Comparison of ENCODE assay signal across 8 cellular contexts in genomic region chr12:56188786-56189335, GRCh38. TPM values are rescaled to one million over a fixed set of nuclear protein-coding genes. Genes with fewer than 3 reads are reported as not detected.
DNase-seq lines count a peak whose midpoint lies in the region; ATAC-seq and TF ChIP-seq lines count a peak whose summit lies in the region.

No MANE protein-coding gene starts in this region.

- H3K27me3 ChIP-seq in HL-60 (ENCODE audit: insufficient read depth, poor library complexity, severe bottlenecking): no peaks in the 10 kb centered on the region

- peaks cover 61% of the 10 kb centered on the region for H3K36me3 Mint-ChIP-seq in activated T-helper 17 cell treated with anti-CD3 and anti-CD28 coated beads, Interleukin-2, amount 50 U/mL, for 72 hours (ENCODE audit: low read depth)
- peaks cover 9% of the 10 kb centered on the region for H3K36me3 Mint-ChIP-seq in progenitor cell of endocrine pancreas (ENCODE audit: insufficient read depth)

- H3K27ac Mint-ChIP-seq in activated T-helper 17 cell treated with anti-CD3 and anti-CD28 coated beads, Interleukin-2, amount 50 U/mL, for 72 hours: peak overlapping the region; percentile 91
- peak overlapping the region; percentile 96 for H3K27ac Mint-ChIP-seq in progenitor cell of endocrine pancreas

- DNase-seq in DMS53 (lab: John Stamatoyannopoulos, UW): peak; percentile 50
- DNase-seq in DMS53 treated with DMSO at 0.1 percent for 48 hours (lab: John Stamatoyannopoulos, UW; ENCODE audit: unreplicated experiment): no peak
- DNase-seq in HL-60 (ENCODE audit: low read depth in 1 of 2, low spot score in 1 of 2): no peak
- DNase-seq in cardiac septum (ENCODE audit: low spot score): peak; percentile 81
- DNase-seq in progenitor cell of endocrine pancreas (ENCODE audit: low spot score, unreplicated experiment): peak; percentile 55
- DNase-seq in SIG-M5 treated with dmso at 0.1 percent for 504 hours (lab: John Stamatoyannopoulos, UW; ENCODE audit: unreplicated experiment): no peak

- H3K27me3 Mint-ChIP-seq in activated T-helper 17 cell treated with anti-CD3 and anti-CD28 coated beads, Interleukin-2, amount 50 U/mL, for 72 hours: no peaks in the 10 kb centered on the region
- no peaks in the 10 kb centered on the region for H3K27me3 Mint-ChIP-seq in progenitor cell of endocrine pancreas

- peaks cover 35% of the 10 kb centered on the region for H3K4me1 Mint-ChIP-seq in activated T-helper 17 cell treated with anti-CD3 and anti-CD28 coated beads, Interleukin-2, amount 50 U/mL, for 72 hours
- H3K4me1 Mint-ChIP-seq in progenitor cell of endocrine pancreas (ENCODE audit: low read depth): peaks cover 17% of the 10 kb centered on the region

- intact Hi-C loops in cardiac septum (cut with DNase I): loop anchor here (1.0 to 2.0 kb wide), 3 partner anchors 30 to 70 kb away; partner anchors contain the start of genes MYL6 and ZC3H10

- peak overlapping the region; percentile 78 for H3K27ac ChIP-seq in HL-60 (replicated peaks)

- ATAC-seq in activated T-helper 17 cell treated with anti-CD3 and anti-CD28 coated beads, Interleukin-2, amount 50 U/mL, for 72 hours (replicated peaks): no peak
- ATAC-seq in GM18858 (IDR thresholded peaks at IDR 0.05; ENCODE audit: unreplicated experiment): no peak

- H3K9me3 Mint-ChIP-seq in activated T-helper 17 cell treated with anti-CD3 and anti-CD28 coated beads, Interleukin-2, amount 50 U/mL, for 72 hours: no peaks in the 10 kb centered on the region
- no peaks in the 10 kb centered on the region for H3K9me3 Mint-ChIP-seq in progenitor cell of endocrine pancreas (ENCODE audit: low read depth)

- TF ChIP-seq CTCF in HL-60 (IDR thresholded peaks at IDR 0.05; ENCODE audit: insufficient read depth, low read length): no peak
- TF ChIP-seq CTCF in progenitor cell of endocrine pancreas (IDR thresholded peaks at IDR 0.05; ENCODE audit: unreplicated experiment): no peak

- peak overlapping the region; percentile 86 for H3K4me3 ChIP-seq in HL-60 (replicated peaks; ENCODE audit: insufficient read depth, low read length)

- H3K4me3 Mint-ChIP-seq in activated T-helper 17 cell treated with anti-CD3 and anti-CD28 coated beads, Interleukin-2, amount 50 U/mL, for 72 hours: peak overlapping the region; percentile 91
- H3K4me3 Mint-ChIP-seq in progenitor cell of endocrine pancreas (ENCODE audit: low read depth): peak overlapping the region; percentile 83

RNA-seq across cellular contexts. Expression of gene SMARCC2, which starts 0.4 kb away (rescaled TPM):
- total RNA-seq in activated T-helper 17 cell treated with anti-CD3 and anti-CD28 coated beads, Interleukin-2, amount 50 U/mL, for 72 hours: 100 to 1,000 TPM; 104 to 114 TPM
- 71.5 TPM for total RNA-seq in cardiac septum
- total RNA-seq in progenitor cell of endocrine pancreas: 202 and 207 TPM in 2 replicates

RNA-seq across cellular contexts. Expression of gene MYL6, which starts 30.7 kb away (rescaled TPM):
- 1,000 to 10,000 TPM in 1 of 2 donors, 100 to 1,000 TPM in 1; 974 to 1,528 TPM for total RNA-seq in activated T-helper 17 cell treated with anti-CD3 and anti-CD28 coated beads, Interleukin-2, amount 50 U/mL, for 72 hours
- total RNA-seq in cardiac septum (792 TPM), progenitor cell of endocrine pancreas (1,155 and 1,178 TPM in 2 replicates)

RNA-seq across cellular contexts. Expression of gene RNF41, which starts 32.9 kb away (rescaled TPM):
- total RNA-seq in activated T-helper 17 cell treated with anti-CD3 and anti-CD28 coated beads, Interleukin-2, amount 50 U/mL, for 72 hours: 10 to 100 TPM; 31.4 to 33.0 TPM
- total RNA-seq in cardiac septum: 40.7 TPM
- total RNA-seq in progenitor cell of endocrine pancreas: 50.0 and 50.8 TPM in 2 replicates

RNA-seq across cellular contexts. Expression of gene NABP2, which starts 35.3 kb away (rescaled TPM):
- total RNA-seq in activated T-helper 17 cell treated with anti-CD3 and anti-CD28 coated beads, Interleukin-2, amount 50 U/mL, for 72 hours: 10 to 100 TPM; 61.0 to 96.6 TPM
- total RNA-seq in cardiac septum (19.6 TPM), progenitor cell of endocrine pancreas (37.9 and 40.5 TPM in 2 replicates)

RNA-seq across cellular contexts. Expression of gene MYL6B, which starts 36.5 kb away (rescaled TPM):
- total RNA-seq in activated T-helper 17 cell treated with anti-CD3 and anti-CD28 coated beads, Interleukin-2, amount 50 U/mL, for 72 hours: 100 to 1,000 TPM in 1 of 2 donors, 10 to 100 TPM in 1; 96.9 to 114 TPM
- total RNA-seq in cardiac septum (37.6 TPM), progenitor cell of endocrine pancreas (169 and 172 TPM in 2 replicates)

Comparison
In these comparisons a context has a peak if more than half of its experiments do, and no peak if none do; other contexts are left out.
1. DNase-seq: peak in DMS53 (single experiment), cardiac septum (single experiment) and progenitor cell of endocrine pancreas (single experiment); none in DMS53 treated with DMSO at 0.1 percent for 48 hours (single experiment), HL-60 (0 of 2) and SIG-M5 treated with dmso at 0.1 percent for 504 hours (single experiment).